ENCODE assay signal across 2 cellular contexts in genomic region chr2:202221873-202222272, GRCh38.
A peak's percentile ranks its signal among the peaks of the same experiment; 100 is the strongest.
TF ChIP-seq lines count a peak whose summit lies in the region.

No MANE protein-coding gene starts in this region.

TF ChIP-seq in HEK293, 187 proteins besides CTCF, POLR2A, EP300 and RAD21:
- TF ChIP-seq TCF7L2 (IDR thresholded peaks at IDR 0.05; ENCODE audit: borderline replicate concordance, low read depth, low read length) (no peak), OSR2 (tag by site-specific recombination; IDR thresholded peaks at IDR 0.05) (0 out of 2 replicates have a peak, but pooled peaks have one; percentile 31)

TF ChIP-seq in GM12878, 131 proteins besides CTCF, POLR2A, EP300 and RAD21:
- TF ChIP-seq MAX (IDR thresholded peaks at IDR 0.05; ENCODE audit: low read depth, low read length) (no peak), STAT1 (conservative IDR thresholded peaks at IDR 0.05) (no peak), SREBF2 (IDR thresholded peaks at IDR 0.05; ENCODE audit: low read length) (no peak), E4F1 (IDR thresholded peaks at IDR 0.05; ENCODE audit: borderline replicate concordance, partially characterized antibody) (no peak), KDM1A (IDR thresholded peaks at IDR 0.05; ENCODE audit: borderline replicate concordance) (no peak), YBX1 (IDR thresholded peaks at IDR 0.05) (no peak), ZNF207 (IDR thresholded peaks at IDR 0.05; ENCODE audit: borderline replicate concordance) (no peak)
